ENCODE assay signal across 8 cellular contexts in genomic region chr3:32391643-32392529, GRCh38. TPM values are rescaled to one million over a fixed set of nuclear protein-coding genes. Genes with fewer than 3 reads are reported as not detected.
DNase-seq lines count a peak whose midpoint lies in the region; ATAC-seq and TF ChIP-seq lines count a peak whose summit lies in the region.

Gene CMTM7 (plus strand): TSS chr3:32391853. CDS start chr3:32391907, 54 bp downstream.

- ATAC-seq in HG02623 (IDR thresholded peaks at IDR 0.05; ENCODE audit: unreplicated experiment) (peak; percentile 65), HG03097 (IDR thresholded peaks at IDR 0.05; ENCODE audit: low FRiP score, unreplicated experiment) (no peak)

- peak within 1 kb of the TSS; percentile 94 for H3K9ac ChIP-seq in NT2/D1 (ENCODE audit: insufficient read length, low read depth)

- H3K9me3 ChIP-seq in NT2/D1 (ENCODE audit: insufficient read depth, low read length) (no peaks in the 10 kb centered on the region), esophagus (ENCODE audit: control insufficient read depth in 2 of 2, insufficient read depth in 1 of 2, low read depth in 1 of 2, low read length in 1 of 2) (no peaks in the 10 kb centered on the region)

- H3K27me3 ChIP-seq in NT2/D1 (ENCODE audit: insufficient read depth, insufficient read length) = peaks cover 22% of the 10 kb centered on the region
- peaks cover 0 to 6% of the 10 kb centered on the region in 2 donors for H3K27me3 ChIP-seq in esophagus (ENCODE audit: control insufficient read depth in 1 of 2, insufficient read depth in 2 of 2, low read length in 2 of 2)

- WGBS in esophagus, 2 donors = 2% methylated on average over 102 to 107 of the region's 107 CpGs

- peaks cover 8% of the 10 kb centered on the region for H3K36me3 ChIP-seq in NT2/D1 (ENCODE audit: insufficient read depth, insufficient read length, low read length)
- no peaks in the 10 kb centered on the region for H3K36me3 ChIP-seq in esophagus (ENCODE audit: control insufficient read depth in 2 of 2, insufficient read depth in 2 of 2, low read length in 1 of 2)

- no peak for TF ChIP-seq CTCF in GM12875 (IDR thresholded peaks at IDR 0.05; ENCODE audit: borderline replicate concordance, insufficient read depth, low read depth, low read length)

- H3K4me3 ChIP-seq in GM12875 (ENCODE audit: low read depth, low read length) = peak within 1 kb of the TSS; percentile 49
- peak within 1 kb of the TSS; percentile 87 for H3K4me3 ChIP-seq in NT2/D1 (ENCODE audit: insufficient read length, low read depth)
- H3K4me3 ChIP-seq in esophagus (ENCODE audit: low read depth in 1 of 2, low read length in 2 of 2) = peak within 1 kb of the TSS; percentile 46 to 56

- DNase-seq in NT2/D1 (ENCODE audit: low read depth, low spot score) (peak; percentile 35), activated T-cell treated with anti-CD3 and anti-CD28 coated beads for 48 hours (ENCODE audit: low read depth) (peak; percentile 52), myocyte (ENCODE audit: low read depth) (peak; percentile 74), substantia nigra (lab: John Stamatoyannopoulos, UW) (peak in 22 of 49 donors; percentile 7 to 74 (median 23))

- H3K4me1 ChIP-seq in NT2/D1 (ENCODE audit: insufficient read depth, insufficient read length) (peaks cover 6% of the 10 kb centered on the region), esophagus (ENCODE audit: control insufficient read depth in 2 of 2, insufficient read depth in 2 of 2, low read length in 1 of 2) (peaks cover 3 to 4% of the 10 kb centered on the region in 2 donors)

- H3K27ac ChIP-seq in esophagus (ENCODE audit: low read depth in 2 of 2, low read length in 1 of 2) = peak within 1 kb of the TSS; percentile 54 to 73
- H3K27ac ChIP-seq in substantia nigra (ENCODE audit: low read depth, low read length, poor library complexity, severe bottlenecking) = peak within 1 kb of the TSS; percentile 49

RNA-seq across cellular contexts. Expression of gene CMTM7, which starts in this region (rescaled TPM):
- 1 to 10 TPM in 1 of 2 donors, under 1 TPM in 1; 0.79 to 1.6 TPM for polyA plus RNA-seq in esophagus
- total RNA-seq in myocyte = 10.2 and 15.2 TPM in 2 replicates
- 6.1 TPM for polyA plus RNA-seq in myocyte (2012)
